Comparison of ENCODE assay signal across 8 cellular contexts in the genomic region with DNA sequence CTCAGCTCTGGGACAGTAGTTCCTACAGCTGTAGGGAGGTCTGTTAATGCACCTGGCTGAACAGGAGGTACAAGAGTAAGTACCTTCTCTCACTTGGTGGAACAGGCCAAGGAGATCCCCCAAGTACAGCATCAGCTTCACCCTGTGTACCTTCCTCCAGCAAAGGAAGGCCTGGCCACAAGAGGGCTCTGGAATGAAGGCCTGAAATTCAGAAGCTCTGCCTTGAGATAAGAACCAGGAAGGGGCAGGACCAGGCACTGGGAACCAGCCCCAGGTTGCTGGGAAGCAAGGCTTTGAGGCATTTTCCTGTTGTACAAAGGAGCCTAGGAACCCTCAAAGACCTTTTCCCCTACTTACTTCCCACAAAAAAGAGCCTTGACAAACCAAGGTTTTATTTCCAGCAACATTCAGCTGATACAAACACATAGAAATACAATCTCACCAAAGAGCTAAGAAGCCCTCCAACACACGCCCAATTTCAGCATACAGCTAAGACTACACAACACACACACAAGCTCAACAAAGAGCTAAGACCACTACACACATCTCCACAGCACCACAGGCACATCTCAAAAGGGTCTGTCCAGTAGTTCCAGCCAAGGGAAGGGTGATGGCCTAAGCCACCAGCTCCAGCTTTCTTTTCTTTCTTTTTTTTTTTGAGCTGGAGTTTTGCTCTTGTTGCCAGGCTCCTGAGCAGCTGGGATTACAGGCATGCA. TPM values are rescaled to one million over a fixed set of nuclear protein-coding genes. Genes with fewer than 3 reads are reported as not detected.
DNase-seq lines count a peak whose midpoint lies in the region; ATAC-seq, FAIRE-seq and TF ChIP-seq lines count a peak whose summit lies in the region.

No MANE protein-coding gene starts in this region.

- peak; percentile 84 for FAIRE-seq in HepG2 (lab: Jason Lieb, UNC)

- peaks cover 18% of the 10 kb centered on the region for H3K36me3 ChIP-seq in GM06990 (ENCODE audit: control insufficient read depth, insufficient read depth, low read length)
- H3K36me3 ChIP-seq in HepG2 (replicated peaks in 1 of 2; ENCODE audit: control insufficient read depth in 1 of 2, insufficient read depth in 2 of 2, low read length in 2 of 2) = peaks cover 21 to 37% of the 10 kb centered on the region in 2 experiments; a peak in 4 of 5 replicates

- TF ChIP-seq POLR2A in HepG2 (IDR thresholded peaks at IDR 0.05; ENCODE audit: insufficient read depth in 1 of 2, low read depth in 2 of 2, low read length in 2 of 2) = no peak

- no peak overlapping the region for H3K27ac ChIP-seq in HepG2 (ENCODE audit: extremely low read length, insufficient read depth, low read length)

- H3K36me3 Mint-ChIP-seq in WTC11 = peaks cover 61% of the 10 kb centered on the region

- DNase-seq in GM06990 (ENCODE audit: extremely low read depth, insufficient read length) = no peak
- DNase-seq in LNCaP clone FGC (ENCODE audit: low read depth) = no peak
- DNase-seq in WTC11 (ENCODE audit: low spot score) = peak; percentile 64
- peak; percentile 88 for DNase-seq in choroid plexus epithelial cell (ENCODE audit: low read depth)
- DNase-seq in HepG2 (ENCODE audit: low spot score) = peak; percentile 61
- peak; percentile 10 to 18 for DNase-seq in stimulated activated CD8-positive, alpha-beta memory T cell treated with anti-CD3 and anti-CD28 coated beads, Interleukin-2, amount 100 ng/mL, for 1 hour (ENCODE audit: low read depth in 2 of 2)

- H3K27ac Mint-ChIP-seq in WTC11 = peak overlapping the region; percentile 63

- H3K79me2 ChIP-seq in HepG2 (ENCODE audit: insufficient read depth, low read length) = no peaks in the 10 kb centered on the region

- no peaks in the 10 kb centered on the region for H3K27me3 Mint-ChIP-seq in WTC11 (ENCODE audit: low read depth)

- H3K4me2 ChIP-seq in HepG2 (ENCODE audit: low read depth, low read length) = no peak overlapping the region

- H3K4me3 ChIP-seq in GM06990 (replicated peaks; ENCODE audit: low read depth, low read length) = no peak overlapping the region
- H3K4me3 ChIP-seq in LNCaP clone FGC (ENCODE audit: low read depth, low read length) = no peak overlapping the region
- no peak overlapping the region for H3K4me3 ChIP-seq in choroid plexus epithelial cell (ENCODE audit: low read depth, low read length)
- H3K4me3 ChIP-seq in HepG2 (replicated peaks in 1 of 3; ENCODE audit: insufficient read depth in 1 of 3, low read depth in 2 of 3, low read length in 3 of 3) = no peak overlapping the region

- intact Hi-C loops in HepG2 (cut with micrococcal nuclease; ENCODE audit: unreplicated experiment) = loop anchor here (1.0 to 10.0 kb wide), 4 partner anchors 23 to 137 kb away; a partner anchor contains a TSS

- TF ChIP-seq EP300 in HepG2 (IDR thresholded peaks at IDR 0.05; ENCODE audit: low read depth in 2 of 2, low read length in 2 of 2) = no peak
- TF ChIP-seq EP300 in HepG2 (CRISPR knock-in tag; IDR thresholded peaks at IDR 0.05; ENCODE audit: borderline replicate concordance) = no peak

- in situ Hi-C loops in HepG2 (cut with HindIII; ENCODE audit: extremely low pct_ligation_motif_present, low pct_unique_long_range_greater_than_20kb) = loop anchor here (10.0 kb wide), 1 partner anchor 97 kb away; a partner anchor contains a TSS

- no peak overlapping the region for H2AFZ ChIP-seq in HepG2 (ENCODE audit: low read length)

- H3K9ac ChIP-seq in HepG2 (ENCODE audit: insufficient read depth, low read depth, low read length) = no peak overlapping the region

- H3K4me1 Mint-ChIP-seq in WTC11 = peaks cover 5% of the 10 kb centered on the region

- no peak overlapping the region for H3K4me3 Mint-ChIP-seq in WTC11

- H3K27me3 ChIP-seq in GM06990 (replicated peaks; ENCODE audit: control insufficient read depth, insufficient read depth, low read length) = no peaks in the 10 kb centered on the region
- H3K27me3 ChIP-seq in HepG2 (ENCODE audit: control insufficient read depth in 1 of 2, insufficient read depth in 2 of 2, low read length in 2 of 2) = no peaks in the 10 kb centered on the region

- H3K9me3 ChIP-seq in HepG2 (ENCODE audit: low read length) = no peaks in the 10 kb centered on the region

- peak; percentile 49; the same call in 1 of the 2 replicates for TF ChIP-seq RAD21 in HepG2 (CRISPR knock-in tag; IDR thresholded peaks at IDR 0.05)

- CTCF ChIA-PET in WTC11 (lab: Charles Lee) = interaction anchor here (0.6 to 2.6 kb wide), 30 partner anchors 10 to 394 kb away, joined by 3 to 40 read pairs (median 6); a partner anchor contains a TSS
- CTCF ChIA-PET in HepG2 (lab: Yijun Ruan, JAX; ENCODE audit: low intra/inter-chr PET ratio, low total read pairs) = interaction anchor here (0.8 to 1.9 kb wide), 5 partner anchors 23 to 100 kb away, joined by 3 to 16 read pairs (median 4); a partner anchor contains a TSS

- H4K20me1 ChIP-seq in HepG2 (ENCODE audit: insufficient read depth, low read length) = no peaks in the 10 kb centered on the region

- ATAC-seq in WTC11 = peak; percentile 93
- ATAC-seq in HepG2 = peak; percentile 95
- no peak for ATAC-seq in HG02840 (IDR thresholded peaks at IDR 0.05; ENCODE audit: low FRiP score, unreplicated experiment)
- ATAC-seq in GM19463 (IDR thresholded peaks at IDR 0.05; ENCODE audit: unreplicated experiment) = no peak

- BruUV-seq in HepG2 (replicated peaks; lab: Mats Ljungman, UMichigan) = no TSS peak

- 100% methylated on average over 1 of the region's 1 CpG for WGBS in HepG2 (ENCODE audit: low lambda C conversion rate)

- POLR2A ChIA-PET in WTC11 (lab: Charles Lee) (interaction anchor here (0.5 to 1.8 kb wide), 6 partner anchors 9 to 134 kb away, joined by 3 to 18 read pairs (median 4); a partner anchor contains a TSS), HepG2 (lab: Yijun Ruan, JAX) (interaction anchor here (1.0 to 1.6 kb wide), 4 partner anchors 14 to 48 kb away, joined by 4 to 18 read pairs (median 8); a partner anchor contains a TSS)

- no peaks in the 10 kb centered on the region for H3K9me3 Mint-ChIP-seq in WTC11

- peaks cover 11% of the 10 kb centered on the region for H3K4me1 ChIP-seq in HepG2 (ENCODE audit: insufficient read depth, low read length)

- TF ChIP-seq CTCF in GM06990 (IDR thresholded peaks at IDR 0.05; ENCODE audit: insufficient read depth, low read length, poor library complexity, severe bottlenecking) = peak; percentile 78
- TF ChIP-seq CTCF in LNCaP clone FGC (IDR thresholded peaks at IDR 0.05; ENCODE audit: control insufficient read depth, extremely low read depth, insufficient read depth) = peak; percentile 60
- TF ChIP-seq CTCF in WTC11 (IDR thresholded peaks at IDR 0.05) = no peak
- peak; percentile 93 for TF ChIP-seq CTCF in choroid plexus epithelial cell (conservative IDR thresholded peaks at IDR 0.05; ENCODE audit: low read depth, low read length)
- TF ChIP-seq CTCF in HepG2 (CRISPR knock-in tag; IDR thresholded peaks at IDR 0.05) = peak; percentile 84

RNA-seq across cellular contexts. Expression of a gene that starts 23.5 kb away (rescaled TPM):
- total RNA-seq in WTC11 (2021) (202 to 213 TPM (median 203 TPM) in 3 replicates), HepG2 (2016; rRNA removed; fragmentation: Illumina TruSeq; extraction: Trizol) (41.4 and 95.8 TPM in 2 replicates)
- 4.5 and 5.4 TPM in 2 replicates for total RNA-seq in HepG2 (2016; cell fraction: cytosol; rRNA removed; fragmentation: Illumina TruSeq; extraction: Trizol; ENCODE audit: low read depth)
- total RNA-seq in HepG2 (2016; cell fraction: insoluble cytoplasmic fraction; rRNA removed; fragmentation: Illumina TruSeq; extraction: Trizol) = 42.0 and 91.4 TPM in 2 replicates
- total RNA-seq in HepG2 (2016; cell fraction: membrane; rRNA removed; fragmentation: Illumina TruSeq; extraction: Trizol) = 13.3 and 15.6 TPM in 2 replicates
- 73.4 and 78.1 TPM in 2 replicates for total RNA-seq in HepG2 (2016; cell fraction: nucleus; rRNA removed; fragmentation: Illumina TruSeq; extraction: Trizol)
- polyA plus RNA-seq in HepG2 (2011; rRNA removed) = 105 and 145 TPM in 2 replicates
- 97.9 and 106 TPM in 2 replicates for polyA plus RNA-seq in HepG2 (2011; cell fraction: cytosol; rRNA removed)
- 65.0 and 70.1 TPM in 2 replicates for polyA plus RNA-seq in HepG2 (2011; cell fraction: nucleus; rRNA removed)
- 48.5 and 60.7 TPM in 2 replicates for polyA plus RNA-seq in HepG2 (2012)
- 4.5 and 4.7 TPM in 2 replicates for polyA plus RNA-seq in HepG2 (2016; cell fraction: cytosol; fragmentation: Illumina TruSeq; extraction: Trizol; ENCODE audit: low read depth)
- 24.5 and 27.5 TPM in 2 replicates for polyA plus RNA-seq in HepG2 (2016; cell fraction: insoluble cytoplasmic fraction; fragmentation: Illumina TruSeq; extraction: Trizol; ENCODE audit: low read depth)
- polyA plus RNA-seq in HepG2 (2016; cell fraction: membrane; fragmentation: Illumina TruSeq; extraction: Trizol; ENCODE audit: low read depth) = 8.6 and 9.1 TPM in 2 replicates
- polyA plus RNA-seq in HepG2 (2016; cell fraction: nucleus; fragmentation: Illumina TruSeq; extraction: Trizol; ENCODE audit: insufficient read depth, low read depth) = 69.9 and 80.4 TPM in 2 replicates
- polyA minus RNA-seq in HepG2 (2011; rRNA and poly(A)+ RNA removed; ENCODE audit: low replicate concordance) = 95.1 and 327 TPM in 2 replicates
- 74.7 and 90.1 TPM in 2 replicates for polyA minus RNA-seq in HepG2 (2011; cell fraction: cytosol; rRNA and poly(A)+ RNA removed)
- 27.6 and 39.4 TPM in 2 replicates for polyA minus RNA-seq in HepG2 (2011; cell fraction: nucleus; rRNA and poly(A)+ RNA removed)

RNA-seq across cellular contexts. Expression of a gene that starts 41.3 kb away (rescaled TPM):
- total RNA-seq in WTC11 (2021) (74.5 to 107 TPM (median 100 TPM) in 3 replicates), HepG2 (2016; rRNA removed; fragmentation: Illumina TruSeq; extraction: Trizol) (0.31 TPM in 1 of 2 replicates, not detected in the other)
- not detected in 2 replicates for total RNA-seq in HepG2 (2016; cell fraction: cytosol; rRNA removed; fragmentation: Illumina TruSeq; extraction: Trizol; ENCODE audit: low read depth)
- total RNA-seq in HepG2 (2016; cell fraction: insoluble cytoplasmic fraction; rRNA removed; fragmentation: Illumina TruSeq; extraction: Trizol) = 0.22 TPM in 1 of 2 replicates, not detected in the other
- total RNA-seq in HepG2 (2016; cell fraction: membrane; rRNA removed; fragmentation: Illumina TruSeq; extraction: Trizol) = not detected in 2 replicates
- 0.99 TPM in 1 of 2 replicates, not detected in the other for total RNA-seq in HepG2 (2016; cell fraction: nucleus; rRNA removed; fragmentation: Illumina TruSeq; extraction: Trizol)
- 0.15 TPM in 1 of 2 replicates, not detected in the other for polyA plus RNA-seq in HepG2 (2011; rRNA removed)
- not detected in 2 replicates for polyA plus RNA-seq in HepG2 (2011; cell fraction: cytosol; rRNA removed)
- polyA plus RNA-seq in HepG2 (2011; cell fraction: nucleus; rRNA removed) = 0.55 and 0.79 TPM in 2 replicates
- polyA plus RNA-seq in HepG2 (2012) = not detected in 2 replicates
- polyA plus RNA-seq in HepG2 (2016; cell fraction: cytosol; fragmentation: Illumina TruSeq; extraction: Trizol; ENCODE audit: low read depth) = not detected in 2 replicates
- not detected in 2 replicates for polyA plus RNA-seq in HepG2 (2016; cell fraction: insoluble cytoplasmic fraction; fragmentation: Illumina TruSeq; extraction: Trizol; ENCODE audit: low read depth)
- not detected in 2 replicates for polyA plus RNA-seq in HepG2 (2016; cell fraction: membrane; fragmentation: Illumina TruSeq; extraction: Trizol; ENCODE audit: low read depth)
- polyA plus RNA-seq in HepG2 (2016; cell fraction: nucleus; fragmentation: Illumina TruSeq; extraction: Trizol; ENCODE audit: insufficient read depth, low read depth) = not detected in 2 replicates
- polyA minus RNA-seq in HepG2 (2011; rRNA and poly(A)+ RNA removed; ENCODE audit: low replicate concordance) = 0.28 and 1.2 TPM in 2 replicates
- not detected in 2 replicates for polyA minus RNA-seq in HepG2 (2011; cell fraction: cytosol; rRNA and poly(A)+ RNA removed)
- 0.87 and 1.2 TPM in 2 replicates for polyA minus RNA-seq in HepG2 (2011; cell fraction: nucleus; rRNA and poly(A)+ RNA removed)

RNA-seq across cellular contexts. Expression of a gene that starts 42.9 kb away (rescaled TPM):
- total RNA-seq in WTC11 (2021) (5.9 to 7.8 TPM (median 7.0 TPM) in 3 replicates), HepG2 (2016; rRNA removed; fragmentation: Illumina TruSeq; extraction: Trizol) (not detected in 2 replicates)
- not detected in 2 replicates for total RNA-seq in HepG2 (2016; cell fraction: cytosol; rRNA removed; fragmentation: Illumina TruSeq; extraction: Trizol; ENCODE audit: low read depth)
- not detected in 2 replicates for total RNA-seq in HepG2 (2016; cell fraction: insoluble cytoplasmic fraction; rRNA removed; fragmentation: Illumina TruSeq; extraction: Trizol)
- total RNA-seq in HepG2 (2016; cell fraction: membrane; rRNA removed; fragmentation: Illumina TruSeq; extraction: Trizol) = not detected in 2 replicates
- not detected in 2 replicates for total RNA-seq in HepG2 (2016; cell fraction: nucleus; rRNA removed; fragmentation: Illumina TruSeq; extraction: Trizol)
- not detected in 2 replicates for polyA plus RNA-seq in HepG2 (2011; rRNA removed)
- not detected in 2 replicates for polyA plus RNA-seq in HepG2 (2011; cell fraction: cytosol; rRNA removed)
- not detected in 2 replicates for polyA plus RNA-seq in HepG2 (2011; cell fraction: nucleus; rRNA removed)
- not detected in 2 replicates for polyA plus RNA-seq in HepG2 (2012)
- polyA plus RNA-seq in HepG2 (2016; cell fraction: cytosol; fragmentation: Illumina TruSeq; extraction: Trizol; ENCODE audit: low read depth) = not detected in 2 replicates
- not detected in 2 replicates for polyA plus RNA-seq in HepG2 (2016; cell fraction: insoluble cytoplasmic fraction; fragmentation: Illumina TruSeq; extraction: Trizol; ENCODE audit: low read depth)
- polyA plus RNA-seq in HepG2 (2016; cell fraction: membrane; fragmentation: Illumina TruSeq; extraction: Trizol; ENCODE audit: low read depth) = not detected in 2 replicates
- not detected in 2 replicates for polyA plus RNA-seq in HepG2 (2016; cell fraction: nucleus; fragmentation: Illumina TruSeq; extraction: Trizol; ENCODE audit: insufficient read depth, low read depth)
- polyA minus RNA-seq in HepG2 (2011; rRNA and poly(A)+ RNA removed; ENCODE audit: low replicate concordance) = not detected in 2 replicates
- polyA minus RNA-seq in HepG2 (2011; cell fraction: cytosol; rRNA and poly(A)+ RNA removed) = not detected in 2 replicates
- not detected in 2 replicates for polyA minus RNA-seq in HepG2 (2011; cell fraction: nucleus; rRNA and poly(A)+ RNA removed)

RNA-seq across cellular contexts. Expression of a gene that starts 48.3 kb away (rescaled TPM):
- 55.9 to 65.6 TPM (median 57.8 TPM) in 3 replicates for total RNA-seq in WTC11 (2021)
- total RNA-seq in HepG2 (2016; rRNA removed; fragmentation: Illumina TruSeq; extraction: Trizol) = 32.2 and 39.4 TPM in 2 replicates
- 10.2 and 10.9 TPM in 2 replicates for total RNA-seq in HepG2 (2016; cell fraction: cytosol; rRNA removed; fragmentation: Illumina TruSeq; extraction: Trizol; ENCODE audit: low read depth)
- total RNA-seq in HepG2 (2016; cell fraction: insoluble cytoplasmic fraction; rRNA removed; fragmentation: Illumina TruSeq; extraction: Trizol) = 35.2 and 38.6 TPM in 2 replicates
- total RNA-seq in HepG2 (2016; cell fraction: membrane; rRNA removed; fragmentation: Illumina TruSeq; extraction: Trizol) = 21.9 and 22.5 TPM in 2 replicates
- 36.9 and 43.8 TPM in 2 replicates for total RNA-seq in HepG2 (2016; cell fraction: nucleus; rRNA removed; fragmentation: Illumina TruSeq; extraction: Trizol)
- polyA plus RNA-seq in HepG2 (2011; rRNA removed) = 26.9 and 40.0 TPM in 2 replicates
- 13.4 and 14.2 TPM in 2 replicates for polyA plus RNA-seq in HepG2 (2011; cell fraction: cytosol; rRNA removed)
- 155 and 169 TPM in 2 replicates for polyA plus RNA-seq in HepG2 (2011; cell fraction: nucleus; rRNA removed)
- 15.0 and 18.0 TPM in 2 replicates for polyA plus RNA-seq in HepG2 (2012)
- polyA plus RNA-seq in HepG2 (2016; cell fraction: cytosol; fragmentation: Illumina TruSeq; extraction: Trizol; ENCODE audit: low read depth) = 5.6 and 6.8 TPM in 2 replicates
- 25.5 and 27.5 TPM in 2 replicates for polyA plus RNA-seq in HepG2 (2016; cell fraction: insoluble cytoplasmic fraction; fragmentation: Illumina TruSeq; extraction: Trizol; ENCODE audit: low read depth)
- 12.4 and 13.2 TPM in 2 replicates for polyA plus RNA-seq in HepG2 (2016; cell fraction: membrane; fragmentation: Illumina TruSeq; extraction: Trizol; ENCODE audit: low read depth)
- 90.2 and 94.9 TPM in 2 replicates for polyA plus RNA-seq in HepG2 (2016; cell fraction: nucleus; fragmentation: Illumina TruSeq; extraction: Trizol; ENCODE audit: insufficient read depth, low read depth)
- 71.6 and 214 TPM in 2 replicates for polyA minus RNA-seq in HepG2 (2011; rRNA and poly(A)+ RNA removed; ENCODE audit: low replicate concordance)
- 13.4 and 14.8 TPM in 2 replicates for polyA minus RNA-seq in HepG2 (2011; cell fraction: cytosol; rRNA and poly(A)+ RNA removed)
- polyA minus RNA-seq in HepG2 (2011; cell fraction: nucleus; rRNA and poly(A)+ RNA removed) = 21.8 and 24.0 TPM in 2 replicates

Comparison
In these comparisons a context has a peak if more than half of its experiments do, and no peak if none do; other contexts are left out.
1. DNase-seq: peak in WTC11 (single experiment), choroid plexus epithelial cell (single experiment), HepG2 (single experiment) and stimulated activated CD8-positive, alpha-beta memory T cell treated with anti-CD3 and anti-CD28 coated beads, Interleukin-2, amount 100 ng/mL, for 1 hour (2 of 2); none in GM06990 (single experiment) and LNCaP clone FGC (single experiment).
2. ATAC-seq: peak in WTC11 (single experiment) and HepG2 (single experiment); none in HG02840 (single experiment) and GM19463 (single experiment).
3. RNA of a gene that starts 41.3 kb away (total RNA-seq): 74.5 to 107 TPM in WTC11; 0.22 to 0.99 TPM in HepG2; every median in the first group is over 10 times any median in the second.